ENCODE assay signal across 9 cellular contexts in the genomic region with DNA sequence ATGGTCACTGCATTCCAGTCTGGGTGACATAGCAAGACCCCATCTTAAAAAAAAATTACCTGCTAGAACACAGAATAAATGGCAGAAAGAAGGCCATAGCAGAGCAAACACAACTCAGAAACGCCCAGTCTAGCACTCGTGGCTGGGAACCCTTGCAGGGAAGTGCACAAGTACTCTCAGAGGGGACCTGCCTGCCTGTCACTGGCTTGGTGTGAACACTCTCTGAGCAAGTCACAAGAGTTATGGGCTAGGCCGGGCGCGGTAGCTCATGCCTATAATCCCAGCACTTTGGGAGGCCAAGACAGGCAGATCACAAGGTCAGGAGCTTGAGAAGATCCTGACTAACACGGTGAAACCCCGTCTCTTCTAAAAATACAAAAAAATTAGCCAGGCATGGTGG.
"Had no signal": no experiment of that assay in that cellular context is flagged by ENCODE, and none has a peak within 500 bp of the region (broad histone marks: within the 10 kb centered on the region; RNA-seq: fewer than 3 reads in every experiment).

No MANE protein-coding gene starts in this region.

- ATAC-seq: K562 had no signal

- H3K27ac ChIP-seq: GM23248, HL-60 had no signal

- FAIRE-seq: H54, K562 had no signal

- H3K4me3 ChIP-seq: GM23248, K562 had no signal

- H3K9ac ChIP-seq: GM23248 had no signal

- H2AFZ ChIP-seq: GM23248 had no signal

- DNase-seq: GM23248, GOT3, H9, HCEC 1CT, HFFc6, IMR-90 had no signal
